12 cellular contexts compared by ENCODE assay signal in the genomic region with DNA sequence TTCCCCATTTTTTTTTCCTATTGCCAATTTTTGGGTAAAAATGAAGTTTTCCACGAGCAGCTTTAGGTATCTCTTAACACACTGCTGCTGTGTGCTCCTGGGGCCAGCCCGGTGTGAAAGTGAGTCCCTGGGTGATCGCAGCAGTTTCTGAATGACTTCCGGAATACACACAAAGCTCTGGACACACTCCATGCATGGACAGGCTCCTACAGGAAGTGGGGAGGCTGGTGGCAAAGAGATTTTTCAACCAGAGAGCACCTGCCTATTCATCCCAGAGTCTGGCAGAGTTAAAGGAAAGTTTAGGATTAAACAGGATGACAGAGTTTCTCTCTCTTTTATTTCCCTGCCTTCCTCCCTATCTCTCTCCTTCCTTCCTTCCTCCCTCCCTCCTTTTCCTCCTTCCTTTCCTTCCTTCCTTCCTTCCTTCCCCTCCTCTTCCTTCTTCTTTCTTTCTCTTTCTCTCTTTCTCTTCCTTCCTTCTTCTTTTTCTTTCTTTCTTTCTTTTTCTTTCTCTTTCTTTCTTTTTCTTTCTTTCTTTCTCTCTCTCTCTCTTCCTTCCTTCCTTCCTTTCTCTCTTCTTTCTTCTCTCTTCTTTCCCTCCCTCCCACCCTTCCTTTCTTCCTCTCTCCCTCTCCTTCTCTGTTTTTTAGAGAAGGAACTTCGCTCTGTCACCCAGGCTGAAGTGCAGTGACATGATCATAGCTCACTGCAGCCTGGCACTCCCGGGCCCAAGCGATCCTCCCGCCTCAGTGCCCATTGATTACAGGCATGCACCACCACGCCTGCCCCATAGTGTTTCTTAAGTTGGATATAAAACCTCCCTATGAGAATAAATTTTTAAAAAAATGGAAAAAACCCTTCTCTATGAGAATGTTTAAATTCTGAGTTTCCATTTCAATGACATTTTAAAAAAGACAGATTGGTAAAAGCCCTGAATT. TPM values are rescaled to one million over a fixed set of nuclear protein-coding genes. Genes with fewer than 3 reads are reported as not detected.
A peak's percentile ranks its signal among the peaks of the same experiment; 100 is the strongest.
DNase-seq lines count a peak whose midpoint lies in the region; ATAC-seq and TF ChIP-seq lines count a peak whose summit lies in the region.
"Had no signal": no experiment of that assay in that cellular context is flagged by ENCODE, and none has a peak within 500 bp of the region (broad histone marks: within the 10 kb centered on the region; RNA-seq: fewer than 3 reads in every experiment).

No MANE protein-coding gene starts in this region.

- H3K9me3 ChIP-seq in body of pancreas (no peaks in the 10 kb centered on the region), transverse colon (no peaks in the 10 kb centered on the region), spleen (no peaks in the 10 kb centered on the region)

- TF ChIP-seq CTCF in body of pancreas (IDR thresholded peaks at IDR 0.05) = no peak
- no peak for TF ChIP-seq CTCF in transverse colon (IDR thresholded peaks at IDR 0.05)
- TF ChIP-seq CTCF in spleen (IDR thresholded peaks at IDR 0.05 in 8 of 11, conservative IDR thresholded peaks at IDR 0.05 in 3 of 11) = no peak

- peak overlapping the region; percentile 6 to 70 (median 50) for H3K27ac ChIP-seq in body of pancreas
- H3K27ac ChIP-seq in transverse colon = no peak overlapping the region
- H3K27ac ChIP-seq in spleen = no peak overlapping the region
- H3K27ac ChIP-seq: skin epidermis had no signal

- H3K36me3 ChIP-seq in body of pancreas (replicated peaks in 1 of 2; ENCODE audit: insufficient read depth in 1 of 2, low read depth in 2 of 2) (no peaks in the 10 kb centered on the region), transverse colon (no peaks in the 10 kb centered on the region), spleen (no peaks in the 10 kb centered on the region)

- H3K4me3 ChIP-seq in body of pancreas = no peak overlapping the region
- no peak overlapping the region for H3K4me3 ChIP-seq in transverse colon
- no peak overlapping the region for H3K4me3 ChIP-seq in spleen
- H3K4me3 ChIP-seq: skin epidermis had no signal

- in situ Hi-C loops in transverse colon (cut with MboI; ENCODE audit: low pct_ligation_motif_present in 1 of 4, low pct_unique_long_range_greater_than_20kb in 1 of 4, low sequenced_read_pairs in 3 of 4) = no loop called here

- peak; percentile 48 for DNase-seq in NCI-H748 (lab: John Stamatoyannopoulos, UW; ENCODE audit: unreplicated experiment)
- no peak for DNase-seq in NCI-H748 treated with DMSO at 0.1 percent for 48 hours (lab: John Stamatoyannopoulos, UW)
- DNase-seq in body of pancreas = peak; percentile 44 to 70 (median 64)
- DNase-seq in transverse colon = peak; percentile 14
- no peak for DNase-seq in stimulated activated CD4-positive, alpha-beta T cell treated with anti-CD3 and anti-CD28 coated beads, Interleukin-4, amount 100 ng/mL, for 24 hours
- no peak for DNase-seq in spleen
- DNase-seq in NCI-H187 treated with DMSO at 0.1 percent for 48 hours (lab: John Stamatoyannopoulos, UW) = no peak
- DNase-seq: activated naive CD8-positive, alpha-beta T cell treated with anti-CD3 and anti-CD28 coated beads, Interleukin-2, amount 50 U/mL, for 24 hours; head of caudate nucleus had no signal

- TF ChIP-seq POLR2A in body of pancreas (IDR thresholded peaks at IDR 0.05) (peak in 2 of 3 donors; percentile 31 to 39), transverse colon (IDR thresholded peaks at IDR 0.05) (no peak), spleen (IDR thresholded peaks at IDR 0.05) (no peak)

- H3K27me3 ChIP-seq in body of pancreas (no peaks in the 10 kb centered on the region), transverse colon (no peaks in the 10 kb centered on the region), spleen (replicated peaks in 1 of 7) (no peaks in the 10 kb centered on the region)

- peaks cover 10% of the 10 kb centered on the region for H3K4me1 ChIP-seq in body of pancreas
- no peaks in the 10 kb centered on the region for H3K4me1 ChIP-seq in transverse colon
- peaks cover 0 to 8% (median 0%) of the 10 kb centered on the region in 6 donors for H3K4me1 ChIP-seq in spleen

- 54 to 58% methylated on average over 9 of the region's 9 CpGs for WGBS in body of pancreas, 2 donors
- 64 to 70% methylated on average over 7 to 9 of the region's 9 CpGs for WGBS in transverse colon (ENCODE audit: low coverage in 1 of 2), 2 donors
- WGBS in spleen, 5 donors = 69 to 76% (median 73%) methylated on average over 9 of the region's 9 CpGs

- intact Hi-C loops in body of pancreas (cut with DNase I) (no loop called here), transverse colon (cut with DNase I; ENCODE audit: low total_unique reads) (no loop called here), spleen (cut with DNase I; ENCODE audit: low total_unique reads) (no loop called here)

- TF ChIP-seq EP300 in transverse colon (IDR thresholded peaks at IDR 0.05; ENCODE audit: low read depth) = no peak

- ATAC-seq in HG03354 (IDR thresholded peaks at IDR 0.05; ENCODE audit: poor library complexity, severe bottlenecking, unreplicated experiment) (peak; percentile 76), body of pancreas (peak; percentile 88)
- ATAC-seq: activated naive CD8-positive, alpha-beta T cell treated with anti-CD3 and anti-CD28 coated beads, Interleukin-2, amount 50 U/mL, for 24 hours; HCT116 had no signal

RNA-seq across cellular contexts. Expression of gene UBTD2, which starts 38.7 kb away (rescaled TPM):
- total RNA-seq in body of pancreas = 10 to 100 TPM; 13.5 to 20.8 TPM
- 10 to 100 TPM in 3 of 4 donors, 1 to 10 TPM in 1; 6.0 to 35.4 (median 19.0) TPM for total RNA-seq in transverse colon
- total RNA-seq in spleen = 10 to 100 TPM in 3 of 7 donors, 1 to 10 TPM in 4; 7.8 to 13.9 (median 9.8) TPM
- polyA plus RNA-seq in spleen = 1 to 10 TPM; 4.9 to 7.4 (median 5.1) TPM

Comparison
In these comparisons a context has a peak if more than half of its experiments do, and no peak if none do; other contexts are left out.
1. DNase-seq: peak in NCI-H748 (single experiment), body of pancreas (4 of 4) and transverse colon (single experiment); none in NCI-H748 treated with DMSO at 0.1 percent for 48 hours (single experiment), stimulated activated CD4-positive, alpha-beta T cell treated with anti-CD3 and anti-CD28 coated beads, Interleukin-4, amount 100 ng/mL, for 24 hours (single experiment), spleen (single experiment) and NCI-H187 treated with DMSO at 0.1 percent for 48 hours (single experiment).
2. H3K27ac ChIP-seq: peak in body of pancreas (4 of 4); none in transverse colon (0 of 4) and spleen (0 of 8).
3. POLR2A ChIP-seq: peak in body of pancreas (2 of 3); none in transverse colon (single experiment) and spleen (0 of 3).